8 cellular contexts compared by ENCODE assay signal in genomic region chr10:12419279-12419847, GRCh38.
DNase-seq lines count a peak whose midpoint lies in the region; ATAC-seq, FAIRE-seq and TF ChIP-seq lines count a peak whose summit lies in the region.

No MANE protein-coding gene starts in this region.

- POLR2A ChIA-PET in activated CD8-positive, alpha-beta T cell treated with anti-CD3 and anti-CD28 coated beads, Interleukin-2, amount 10 ng/mL, durations not matched to agents 7 days and 5 days (lab: Charles Lee), result no interaction called here

- no peaks in the 10 kb centered on the region for H3K27me3 Mint-ChIP-seq in activated CD8-positive, alpha-beta T cell treated with anti-CD3 and anti-CD28 coated beads, Interleukin-2, amount 10 ng/mL, durations not matched to agents 7 days and 5 days (ENCODE audit: low read depth)

- no peak for TF ChIP-seq POLR2A in GM12892 (IDR thresholded peaks at IDR 0.05; ENCODE audit: low read depth, low read length)

- H3K4me3 ChIP-seq in HFF-Myc (replicated peaks; ENCODE audit: low read depth, low read length) (no peak overlapping the region), WERI-Rb-1 (ENCODE audit: low read depth, low read length) (no peak overlapping the region)

- no peak for FAIRE-seq in GM12892 (lab: Jason Lieb, UNC)

- H3K36me3 ChIP-seq in WERI-Rb-1, result no peaks in the 10 kb centered on the region

- peak; percentile 65 for ATAC-seq in activated CD8-positive, alpha-beta T cell treated with anti-CD3 and anti-CD28 coated beads, Interleukin-2, amount 10 ng/mL, durations not matched to agents 7 days and 5 days
- ATAC-seq in esophagus mucosa, result peak; percentile 77
- no peak for ATAC-seq in GM19452 (IDR thresholded peaks at IDR 0.05; ENCODE audit: unreplicated experiment)

- no peaks in the 10 kb centered on the region for H3K9me3 ChIP-seq in WERI-Rb-1 (ENCODE audit: severe bottlenecking)

- H3K4me3 Mint-ChIP-seq in activated CD8-positive, alpha-beta T cell treated with anti-CD3 and anti-CD28 coated beads, Interleukin-2, amount 10 ng/mL, durations not matched to agents 7 days and 5 days, result no peak overlapping the region

- no peaks in the 10 kb centered on the region for H3K27me3 ChIP-seq in WERI-Rb-1 (ENCODE audit: insufficient read depth, low read depth, severe bottlenecking)

- peaks cover 15% of the 10 kb centered on the region for H3K4me1 Mint-ChIP-seq in activated CD8-positive, alpha-beta T cell treated with anti-CD3 and anti-CD28 coated beads, Interleukin-2, amount 10 ng/mL, durations not matched to agents 7 days and 5 days (ENCODE audit: low read depth)

- H3K27ac ChIP-seq in WERI-Rb-1, result no peak overlapping the region

- no peaks in the 10 kb centered on the region for H3K36me3 Mint-ChIP-seq in activated CD8-positive, alpha-beta T cell treated with anti-CD3 and anti-CD28 coated beads, Interleukin-2, amount 10 ng/mL, durations not matched to agents 7 days and 5 days (ENCODE audit: low read depth)

- DNase-seq in HFF-Myc (ENCODE audit: extremely low read depth, low read depth), result peak; percentile 66
- peak; percentile 57 for DNase-seq in activated CD8-positive, alpha-beta T cell treated with anti-CD3 and anti-CD28 coated beads, Interleukin-2, amount 10 ng/mL, durations not matched to agents 7 days and 5 days
- DNase-seq in stimulated activated CD4-positive, alpha-beta T cell treated with anti-CD3 and anti-CD28 coated beads, Interleukin-1b, Interleukin-23, amount 100 ng/mL, for 4 hours (ENCODE audit: low read depth in 2 of 2), result peak; percentile 46
- DNase-seq in WERI-Rb-1, result no peak
- DNase-seq in COLO829 (ENCODE audit: low spot score), result no peak
- DNase-seq in GM12892 (ENCODE audit: insufficient read length), result no peak

- no peaks in the 10 kb centered on the region for H3K9me3 Mint-ChIP-seq in activated CD8-positive, alpha-beta T cell treated with anti-CD3 and anti-CD28 coated beads, Interleukin-2, amount 10 ng/mL, durations not matched to agents 7 days and 5 days (ENCODE audit: insufficient read depth)

- H3K27ac Mint-ChIP-seq in activated CD8-positive, alpha-beta T cell treated with anti-CD3 and anti-CD28 coated beads, Interleukin-2, amount 10 ng/mL, durations not matched to agents 7 days and 5 days, result no peak overlapping the region

- TF ChIP-seq CTCF in HFF-Myc (IDR thresholded peaks at IDR 0.05; ENCODE audit: low read depth, low read length, missing control alignments) (no peak), WERI-Rb-1 (IDR thresholded peaks at IDR 0.05; ENCODE audit: low read depth, low read length) (no peak)

- CTCF ChIA-PET in activated CD8-positive, alpha-beta T cell treated with anti-CD3 and anti-CD28 coated beads, Interleukin-2, amount 10 ng/mL, durations not matched to agents 7 days and 5 days (lab: Charles Lee), result no interaction called here

Comparison
In these comparisons a context has a peak if more than half of its experiments do, and no peak if none do; other contexts are left out.
1. DNase-seq: peak in HFF-Myc (single experiment), activated CD8-positive, alpha-beta T cell treated with anti-CD3 and anti-CD28 coated beads, Interleukin-2, amount 10 ng/mL, durations not matched to agents 7 days and 5 days (single experiment) and stimulated activated CD4-positive, alpha-beta T cell treated with anti-CD3 and anti-CD28 coated beads, Interleukin-1b, Interleukin-23, amount 100 ng/mL, for 4 hours (2 of 2); none in WERI-Rb-1 (single experiment), COLO829 (single experiment) and GM12892 (single experiment).